ENCODE assay signal across 24 cellular contexts in genomic region chr20:61346996-61347906, GRCh38.
"Had no signal": no experiment of that assay in that cellular context is flagged by ENCODE, and none has a peak within 500 bp of the region (broad histone marks: within the 10 kb centered on the region; RNA-seq: fewer than 3 reads in every experiment).

No MANE protein-coding gene starts in this region.

- H3K9me3 Mint-ChIP-seq: activated naive CD4-positive, alpha-beta T cell treated with anti-CD3 and anti-CD28 coated beads, Interleukin-2, amount 50 U/mL, for 24 hours; natural killer cell treated with Interleukin-12 subunit alpha and Interleukin-12 subunit beta and Interleukin-15 and Interleukin-18, amount 100 ng/mL, for 72 hours; stimulated activated effector memory CD8-positive, alpha-beta T cell treated with anti-CD3 and anti-CD28 coated beads, Interleukin-12 subunit alpha, Interleukin-12 subunit beta, amount 100 ng/mL, for 72 hours had no signal

- H3K36me3 Mint-ChIP-seq: activated CD8-positive, alpha-beta memory T cell treated with anti-CD3 and anti-CD28 coated beads, Interleukin-2, amount 10 ng/mL, durations not matched to agents 7 days and 5 days; activated naive CD4-positive, alpha-beta T cell treated with anti-CD3 and anti-CD28 coated beads, Interleukin-2, amount 50 U/mL, for 24 hours; natural killer cell treated with Interleukin-12 subunit alpha and Interleukin-12 subunit beta and Interleukin-15 and Interleukin-18, amount 100 ng/mL, for 72 hours; stimulated activated effector memory CD8-positive, alpha-beta T cell treated with anti-CD3 and anti-CD28 coated beads, Interleukin-12 subunit alpha, Interleukin-12 subunit beta, amount 100 ng/mL, for 72 hours had no signal

- H3K4me3 ChIP-seq: lung, skin epidermis, tibial artery had no signal

- H3K4me1 Mint-ChIP-seq: activated CD4-positive, alpha-beta T cell treated with anti-CD3 and anti-CD28 coated beads, Interleukin-2, amount 10 ng/mL, durations not matched to agents 7 days and 5 days; activated CD8-positive, alpha-beta memory T cell treated with anti-CD3 and anti-CD28 coated beads, Interleukin-2, amount 10 ng/mL, durations not matched to agents 7 days and 5 days; activated naive CD4-positive, alpha-beta T cell treated with anti-CD3 and anti-CD28 coated beads, Interleukin-2, amount 50 U/mL, for 24 hours; stimulated activated effector memory CD8-positive, alpha-beta T cell treated with anti-CD3 and anti-CD28 coated beads, Interleukin-12 subunit alpha, Interleukin-12 subunit beta, amount 100 ng/mL, for 72 hours; stimulated activated naive CD8-positive, alpha-beta T cell treated with anti-CD3 and anti-CD28 coated beads, Interleukin-15, amount 100 ng/mL, for 72 hours had no signal

- H3K36me3 ChIP-seq: brain microvascular endothelial cell, tibial artery had no signal

- H3K4me3 Mint-ChIP-seq: activated CD4-positive, alpha-beta T cell treated with anti-CD3 and anti-CD28 coated beads, Interleukin-2, amount 10 ng/mL, durations not matched to agents 7 days and 5 days; activated CD8-positive, alpha-beta memory T cell treated with anti-CD3 and anti-CD28 coated beads, Interleukin-2, amount 10 ng/mL, durations not matched to agents 7 days and 5 days; activated CD8-positive, alpha-beta T cell treated with anti-CD3 and anti-CD28 coated beads for 36 hours; activated naive CD4-positive, alpha-beta T cell treated with anti-CD3 and anti-CD28 coated beads, Interleukin-2, amount 50 U/mL, for 24 hours; natural killer cell treated with Interleukin-12 subunit alpha and Interleukin-12 subunit beta and Interleukin-15 and Interleukin-18, amount 100 ng/mL, for 72 hours; stimulated activated effector memory CD8-positive, alpha-beta T cell treated with anti-CD3 and anti-CD28 coated beads, Interleukin-12 subunit alpha, Interleukin-12 subunit beta, amount 100 ng/mL, for 72 hours; stimulated activated naive CD8-positive, alpha-beta T cell treated with anti-CD3 and anti-CD28 coated beads, Interleukin-15, amount 100 ng/mL, for 72 hours had no signal

- H3K9me3 ChIP-seq: tibial artery had no signal

- H3K27ac ChIP-seq: brain microvascular endothelial cell, foreskin keratinocyte, parathyroid adenoma, skin epidermis, tibial artery, VCaP had no signal

- H3K27me3 Mint-ChIP-seq: activated CD4-positive, alpha-beta T cell treated with anti-CD3 and anti-CD28 coated beads, Interleukin-2, amount 10 ng/mL, durations not matched to agents 7 days and 5 days; activated CD8-positive, alpha-beta memory T cell treated with anti-CD3 and anti-CD28 coated beads, Interleukin-2, amount 10 ng/mL, durations not matched to agents 7 days and 5 days; activated CD8-positive, alpha-beta T cell treated with anti-CD3 and anti-CD28 coated beads for 36 hours; activated naive CD4-positive, alpha-beta T cell treated with anti-CD3 and anti-CD28 coated beads, Interleukin-2, amount 50 U/mL, for 24 hours had no signal

- H3K27ac Mint-ChIP-seq: activated CD4-positive, alpha-beta T cell treated with anti-CD3 and anti-CD28 coated beads, Interleukin-2, amount 10 ng/mL, durations not matched to agents 7 days and 5 days; activated CD8-positive, alpha-beta memory T cell treated with anti-CD3 and anti-CD28 coated beads, Interleukin-2, amount 10 ng/mL, durations not matched to agents 7 days and 5 days; activated CD8-positive, alpha-beta T cell treated with anti-CD3 and anti-CD28 coated beads for 36 hours; activated naive CD4-positive, alpha-beta T cell treated with anti-CD3 and anti-CD28 coated beads, Interleukin-2, amount 50 U/mL, for 24 hours; natural killer cell treated with Interleukin-12 subunit alpha and Interleukin-12 subunit beta and Interleukin-15 and Interleukin-18, amount 100 ng/mL, for 72 hours; stimulated activated effector memory CD8-positive, alpha-beta T cell treated with anti-CD3 and anti-CD28 coated beads, Interleukin-12 subunit alpha, Interleukin-12 subunit beta, amount 100 ng/mL, for 72 hours; stimulated activated naive CD8-positive, alpha-beta T cell treated with anti-CD3 and anti-CD28 coated beads, Interleukin-15, amount 100 ng/mL, for 72 hours had no signal

- H3K4me1 ChIP-seq: foreskin keratinocyte, parathyroid adenoma, tibial artery had no signal

- ATAC-seq: activated CD4-positive, CD25-positive, alpha-beta regulatory T cell treated with anti-CD3 and anti-CD28 coated beads, Interleukin-2, amount 50 U/mL, for 24 hours; activated CD8-positive, alpha-beta memory T cell treated with anti-CD3 and anti-CD28 coated beads, Interleukin-2, amount 10 ng/mL, durations not matched to agents 7 days and 5 days; activated CD8-positive, alpha-beta T cell treated with anti-CD3 and anti-CD28 coated beads for 36 hours; foreskin keratinocyte; left lobe of liver; natural killer cell treated with Interleukin-12 subunit alpha and Interleukin-12 subunit beta and Interleukin-15 and Interleukin-18, amount 100 ng/mL, for 72 hours; right cardiac atrium; stimulated activated effector memory CD8-positive, alpha-beta T cell treated with anti-CD3 and anti-CD28 coated beads, Interleukin-12 subunit alpha, Interleukin-12 subunit beta, amount 100 ng/mL, for 72 hours; stimulated activated naive CD8-positive, alpha-beta T cell treated with anti-CD3 and anti-CD28 coated beads, Interleukin-15, amount 100 ng/mL, for 72 hours had no signal

- H3K27me3 ChIP-seq: brain microvascular endothelial cell, foreskin keratinocyte had no signal

- DNase-seq: activated CD4-positive, alpha-beta T cell treated with anti-CD3 and anti-CD28 coated beads, Interleukin-2, amount 10 ng/mL, durations not matched to agents 7 days and 5 days; activated CD8-positive, alpha-beta memory T cell treated with anti-CD3 and anti-CD28 coated beads, Interleukin-2, amount 10 ng/mL, durations not matched to agents 7 days and 5 days; activated CD8-positive, alpha-beta T cell treated with anti-CD3 and anti-CD28 coated beads for 36 hours; activated gamma-delta T cell treated with Interleukin-2 at 50 U/mL for 16 hours; activated T-cell treated with anti-CD3 and anti-CD28 coated beads for 4 hours; aorta; brain microvascular endothelial cell; central memory CD4-positive, alpha-beta T cell; effector memory CD4-positive, alpha-beta T cell; foreskin keratinocyte; kidney; right cardiac atrium; stimulated activated CD4-positive, alpha-beta T cell treated with anti-CD3 and anti-CD28 coated beads, Interleukin-2, amount 100 ng/mL, for 24 hours; stimulated activated naive CD8-positive, alpha-beta T cell treated with anti-CD3 and anti-CD28 coated beads, Interleukin-15, amount 100 ng/mL, for 72 hours; tibial artery had no signal
